Comparison of ENCODE assay signal across 8 cellular contexts in genomic region chr17:1147664-1148063, GRCh38. TPM values are rescaled to one million over a fixed set of nuclear protein-coding genes. Genes with fewer than 3 reads are reported as not detected.
DNase-seq lines count a peak whose midpoint lies in the region; ATAC-seq, FAIRE-seq and TF ChIP-seq lines count a peak whose summit lies in the region.

No MANE protein-coding gene starts in this region.

- H3K4ac ChIP-seq in H9 (ENCODE audit: low read depth, low read length): no peak overlapping the region

- no peak overlapping the region for H4K5ac ChIP-seq in H9 (ENCODE audit: insufficient read length, low read depth, low read length)

- no peak overlapping the region for H3K4me3 Mint-ChIP-seq in H9

- no CpG with 5 or more reads among the region's 8 CpGs for WGBS in H9 (ENCODE audit: extremely low coverage, insufficient read length, low lambda C conversion rate)

- H3K23ac ChIP-seq in H9 (ENCODE audit: insufficient read length, low read depth, low read length): no peak overlapping the region

- H3K36me3 Mint-ChIP-seq in H9 (ENCODE audit: insufficient read depth in 1 of 3, low read depth in 3 of 3): peaks cover 0 to 12% (median 0%) of the 10 kb centered on the region in 3 experiments; a peak in 3 of 7 replicates

- H2BK12ac ChIP-seq in H9 (ENCODE audit: insufficient read length, low read depth, low read length): no peak overlapping the region

- no peak for TF ChIP-seq EP300 in neural cell (conservative IDR thresholded peaks at IDR 0.05; ENCODE audit: poor library complexity, severe bottlenecking)

- no peak overlapping the region for H3T11ph ChIP-seq in H9 (ENCODE audit: low read length)

- H3K4me2 ChIP-seq in H9 (ENCODE audit: insufficient read depth, insufficient read length, low read length) (no peak overlapping the region), neural cell (ENCODE audit: low read length) (no peak overlapping the region)

- no peaks in the 10 kb centered on the region for H3K27me3 Mint-ChIP-seq in H9 (ENCODE audit: low read depth)

- H2BK5ac ChIP-seq in H9 (ENCODE audit: insufficient read length, low read length): no peak overlapping the region

- H2BK15ac ChIP-seq in H9 (ENCODE audit: low read depth, low read length): no peak overlapping the region

- TF ChIP-seq CTCF in H9 (conservative IDR thresholded peaks at IDR 0.05) (peak; percentile 72), dorsolateral prefrontal cortex (IDR thresholded peaks at IDR 0.05 in 54 of 56, conservative IDR thresholded peaks at IDR 0.05 in 2 of 56; ENCODE audit: low read depth in 1 of 56, partially characterized antibody in 56 of 56) (peak in 49 of 56 donors; percentile 12 to 59 (median 40)), neural cell (IDR thresholded peaks at IDR 0.05; ENCODE audit: poor library complexity, severe bottlenecking) (peak; percentile 76), kidney (IDR thresholded peaks at IDR 0.05; ENCODE audit: borderline replicate concordance, extremely low read depth, insufficient read depth) (no peak)

- no peaks in the 10 kb centered on the region for H3K23me2 ChIP-seq in H9 (ENCODE audit: insufficient read length, low read depth, low read length, poor library complexity, severe bottlenecking)

- DNase-seq in H9 (peak; percentile 92), NCI-H524 treated with DMSO at 0.1 percent for 48 hours (lab: John Stamatoyannopoulos, UW) (peak; percentile 14), dorsolateral prefrontal cortex (peak in 7 of 10 donors; percentile 34 to 83 (median 65)), kidney (no peak)
- no peak for DNase-seq in stimulated activated naive CD8-positive, alpha-beta T cell treated with anti-CD3 and anti-CD28 coated beads, Interleukin-15, Interleukin-2, amounts not matched to agents 100 U/mL and 50 U/mL, for 24 hours

- no peak overlapping the region for H3K56ac ChIP-seq in H9 (ENCODE audit: insufficient read length, low read depth, low read length)

- H3K27ac ChIP-seq in H9 (ENCODE audit: insufficient read length, low read depth, low read length): no peak overlapping the region
- peak overlapping the region in 2 of 59 donors; percentile 5 to 18 for H3K27ac ChIP-seq in dorsolateral prefrontal cortex
- H3K27ac ChIP-seq in neural cell (ENCODE audit: low read length): no peak overlapping the region
- H3K27ac ChIP-seq in kidney (ENCODE audit: low read depth in 2 of 2, low read length in 2 of 2): no peak overlapping the region

- no peaks in the 10 kb centered on the region for H3K4me1 ChIP-seq in H9 (ENCODE audit: insufficient read depth, low read length)
- peaks cover 0 to 3% of the 10 kb centered on the region in 2 donors for H3K4me1 ChIP-seq in kidney (ENCODE audit: control insufficient read depth in 1 of 2, insufficient read depth in 1 of 2, low read depth in 1 of 2, low read length in 2 of 2)

- H3K4me3 ChIP-seq in dorsolateral prefrontal cortex: no peak overlapping the region
- H3K4me3 ChIP-seq in neural cell (ENCODE audit: low read length): no peak overlapping the region
- H3K4me3 ChIP-seq in kidney (ENCODE audit: low read length in 2 of 2): no peak overlapping the region

- H3K36me3 ChIP-seq in neural cell (ENCODE audit: insufficient read depth, low read length) (no peaks in the 10 kb centered on the region), kidney (ENCODE audit: control insufficient read depth in 1 of 2, insufficient read depth in 2 of 2, low read length in 2 of 2) (no peaks in the 10 kb centered on the region)

- no peak overlapping the region for H2BK20ac ChIP-seq in H9 (ENCODE audit: low read depth, low read length, poor library complexity, severe bottlenecking)

- H3K9ac ChIP-seq in H9 (ENCODE audit: extremely low read depth, insufficient read length, low read length): no peak overlapping the region
- no peak overlapping the region for H3K9ac ChIP-seq in neural cell (ENCODE audit: low read length)
- H3K9ac ChIP-seq in kidney (ENCODE audit: low read length in 2 of 2): no peak overlapping the region

- H3F3A ChIP-seq in neural cell (ENCODE audit: insufficient read depth, low read length, poor library complexity, severe bottlenecking): no peaks in the 10 kb centered on the region

- no peak overlapping the region for H2BK120ac ChIP-seq in H9 (ENCODE audit: low read depth, low read length, poor library complexity, severe bottlenecking)

- H3K9me2 ChIP-seq in neural cell (ENCODE audit: insufficient read depth, low read length): no peaks in the 10 kb centered on the region

- H3K79me2 ChIP-seq in H9 (ENCODE audit: insufficient read depth, low read length): no peaks in the 10 kb centered on the region
- H3K79me2 ChIP-seq in neural cell (replicated peaks; ENCODE audit: insufficient read depth, low read length): no peaks in the 10 kb centered on the region

- ATAC-seq in HG02798 (IDR thresholded peaks at IDR 0.05; ENCODE audit: poor library complexity, unreplicated experiment): no peak
- no peak for ATAC-seq in HG02970 (IDR thresholded peaks at IDR 0.05; ENCODE audit: low FRiP score, unreplicated experiment)
- ATAC-seq in stimulated activated naive CD8-positive, alpha-beta T cell treated with anti-CD3 and anti-CD28 coated beads, Interleukin-15, Interleukin-2, amounts not matched to agents 100 U/mL and 50 U/mL, for 24 hours: no peak

- intact Hi-C loops in dorsolateral prefrontal cortex (cut with DNase I) (no loop called here), kidney (cut with DNase I) (no loop called here)

- H4K20me1 ChIP-seq in H9 (ENCODE audit: control insufficient read depth, insufficient read depth, insufficient read length) (peaks cover 6% of the 10 kb centered on the region), neural cell (ENCODE audit: insufficient read depth) (no peaks in the 10 kb centered on the region)

- H3K27me3 ChIP-seq in H9 (ENCODE audit: insufficient read depth, low read length) (no peaks in the 10 kb centered on the region), dorsolateral prefrontal cortex (no peaks in the 10 kb centered on the region), neural cell (ENCODE audit: insufficient read depth, low read depth, low read length) (no peaks in the 10 kb centered on the region)

- H3K9me3 Mint-ChIP-seq in H9: peaks cover 0 to 6% of the 10 kb centered on the region in 2 experiments; a peak in 2 of 5 replicates

- no peak overlapping the region for H4K8ac ChIP-seq in H9 (replicated peaks; ENCODE audit: insufficient read length, low read depth, low read length)

- no peak overlapping the region for H3K14ac ChIP-seq in H9 (ENCODE audit: insufficient read depth, low read length)

- peak; percentile 77 for TF ChIP-seq RAD21 in neural cell (conservative IDR thresholded peaks at IDR 0.05)

- H2AK5ac ChIP-seq in H9 (ENCODE audit: insufficient read length, low read length): no peak overlapping the region

- H3K18ac ChIP-seq in H9 (ENCODE audit: insufficient read length, low read depth, low read length): no peak overlapping the region

- no peak overlapping the region for H4K91ac ChIP-seq in H9 (ENCODE audit: insufficient read length, low read depth, low read length)

- H2AFZ ChIP-seq in H9 (ENCODE audit: low read length): no peak overlapping the region
- no peak overlapping the region for H2AFZ ChIP-seq in neural cell (ENCODE audit: low read depth, low read length)

- no peaks in the 10 kb centered on the region for H3K9me3 ChIP-seq in H9 (ENCODE audit: control insufficient read depth, low read depth, low read length)
- no peaks in the 10 kb centered on the region for H3K9me3 ChIP-seq in neural cell (ENCODE audit: low read length)
- no peaks in the 10 kb centered on the region for H3K9me3 ChIP-seq in kidney (ENCODE audit: control insufficient read depth in 1 of 2, low read length in 2 of 2)

- H3K79me1 ChIP-seq in H9 (ENCODE audit: insufficient read depth, low read depth, low read length, poor library complexity, severe bottlenecking): no peaks in the 10 kb centered on the region

- no peak for FAIRE-seq in kidney (lab: Jason Lieb, UNC)

- peak overlapping the region in 2 of 3 experiments; percentile 7 to 8; a peak in 1 of 7 replicates for H3K27ac Mint-ChIP-seq in H9

- H3K4me1 Mint-ChIP-seq in H9: peaks cover 13 to 23% of the 10 kb centered on the region in 2 experiments

TF ChIP-seq in neural cell, 6 proteins besides CTCF, POLR2A, EP300 and RAD21:
- TF ChIP-seq POLR2AphosphoS5 (IDR thresholded peaks at IDR 0.05): no peak
- TF ChIP-seq, protein P1, sequence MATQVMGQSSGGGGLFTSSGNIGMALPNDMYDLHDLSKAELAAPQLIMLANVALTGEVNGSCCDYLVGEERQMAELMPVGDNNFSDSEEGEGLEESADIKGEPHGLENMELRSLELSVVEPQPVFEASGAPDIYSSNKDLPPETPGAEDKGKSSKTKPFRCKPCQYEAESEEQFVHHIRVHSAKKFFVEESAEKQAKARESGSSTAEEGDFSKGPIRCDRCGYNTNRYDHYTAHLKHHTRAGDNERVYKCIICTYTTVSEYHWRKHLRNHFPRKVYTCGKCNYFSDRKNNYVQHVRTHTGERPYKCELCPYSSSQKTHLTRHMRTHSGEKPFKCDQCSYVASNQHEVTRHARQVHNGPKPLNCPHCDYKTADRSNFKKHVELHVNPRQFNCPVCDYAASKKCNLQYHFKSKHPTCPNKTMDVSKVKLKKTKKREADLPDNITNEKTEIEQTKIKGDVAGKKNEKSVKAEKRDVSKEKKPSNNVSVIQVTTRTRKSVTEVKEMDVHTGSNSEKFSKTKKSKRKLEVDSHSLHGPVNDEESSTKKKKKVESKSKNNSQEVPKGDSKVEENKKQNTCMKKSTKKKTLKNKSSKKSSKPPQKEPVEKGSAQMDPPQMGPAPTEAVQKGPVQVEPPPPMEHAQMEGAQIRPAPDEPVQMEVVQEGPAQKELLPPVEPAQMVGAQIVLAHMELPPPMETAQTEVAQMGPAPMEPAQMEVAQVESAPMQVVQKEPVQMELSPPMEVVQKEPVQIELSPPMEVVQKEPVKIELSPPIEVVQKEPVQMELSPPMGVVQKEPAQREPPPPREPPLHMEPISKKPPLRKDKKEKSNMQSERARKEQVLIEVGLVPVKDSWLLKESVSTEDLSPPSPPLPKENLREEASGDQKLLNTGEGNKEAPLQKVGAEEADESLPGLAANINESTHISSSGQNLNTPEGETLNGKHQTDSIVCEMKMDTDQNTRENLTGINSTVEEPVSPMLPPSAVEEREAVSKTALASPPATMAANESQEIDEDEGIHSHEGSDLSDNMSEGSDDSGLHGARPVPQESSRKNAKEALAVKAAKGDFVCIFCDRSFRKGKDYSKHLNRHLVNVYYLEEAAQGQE (IDR thresholded peaks at IDR 0.05; ENCODE audit: borderline replicate concordance): no peak
- no peak for TF ChIP-seq EZH2 (IDR thresholded peaks at IDR 0.05; ENCODE audit: borderline replicate concordance, insufficient read depth, low read length, poor library complexity, severe bottlenecking)
- TF ChIP-seq MXI1 (conservative IDR thresholded peaks at IDR 0.05; ENCODE audit: poor library complexity, severe bottlenecking): peak; percentile 35
- peak; percentile 77 for TF ChIP-seq SMC3 (conservative IDR thresholded peaks at IDR 0.05; ENCODE audit: poor library complexity)
- TF ChIP-seq TAF1 (IDR thresholded peaks at IDR 0.05; ENCODE audit: low read depth): no peak
TF ChIP-seq in neural cell: peak in this region for 2.

RNA-seq across cellular contexts. Expression of gene ABR, which starts 32.1 kb away (rescaled TPM):
- total RNA-seq in H9 (2021) (31.3 and 34.7 TPM in 2 replicates), dorsolateral prefrontal cortex (100 to 1,000 TPM; 259 to 675 (median 435) TPM), kidney (116 TPM)
- polyA plus RNA-seq in neural cell (34.5 and 45.2 TPM in 2 replicates), kidney (ENCODE audit: insufficient read depth, low read depth, low replicate concordance) (18.7 TPM)
- 79.5 and 103 TPM in 2 replicates for polyA minus RNA-seq in neural cell

Comparison
In these comparisons a context has a peak if more than half of its experiments do, and no peak if none do; other contexts are left out.
1. DNase-seq: peak in H9 (single experiment), NCI-H524 treated with DMSO at 0.1 percent for 48 hours (single experiment) and dorsolateral prefrontal cortex (7 of 10); none in kidney (single experiment) and stimulated activated naive CD8-positive, alpha-beta T cell treated with anti-CD3 and anti-CD28 coated beads, Interleukin-15, Interleukin-2, amounts not matched to agents 100 U/mL and 50 U/mL, for 24 hours (single experiment).